Comparison of ENCODE assay signal across 11 cellular contexts in genomic region chr17:21036361-21036881, GRCh38. TPM values are rescaled to one million over a fixed set of nuclear protein-coding genes. Genes with fewer than 3 reads are reported as not detected.
A peak's percentile ranks its signal among the peaks of the same experiment; 100 is the strongest.
DNase-seq lines count a peak whose midpoint lies in the region; ATAC-seq and TF ChIP-seq lines count a peak whose summit lies in the region.
"Had no signal": no experiment of that assay in that cellular context is flagged by ENCODE, and none has a peak within 500 bp of the region (broad histone marks: within the 10 kb centered on the region; RNA-seq: fewer than 3 reads in every experiment).

No MANE protein-coding gene starts in this region.

- H3K79me2 ChIP-seq in SU-DHL-6 (ENCODE audit: insufficient read depth, low read length): peaks cover 100% of the 10 kb centered on the region

- peaks cover 17% of the 10 kb centered on the region for H3K36me3 ChIP-seq in SU-DHL-6 (ENCODE audit: low read length)
- H3K36me3 ChIP-seq: thyroid gland had no signal

- peak overlapping the region; percentile 34 for H3K4me3 Mint-ChIP-seq in activated naive CD4-positive, alpha-beta T cell treated with anti-CD3 and anti-CD28 coated beads, Interleukin-2, amount 50 U/mL, for 24 hours
- peak overlapping the region; percentile 37 for H3K4me3 Mint-ChIP-seq in type B pancreatic cell

- no peaks in the 10 kb centered on the region for H3K27me3 ChIP-seq in SU-DHL-6 (ENCODE audit: low read length)
- H3K27me3 ChIP-seq: thyroid gland had no signal

- H3K9ac ChIP-seq in SU-DHL-6 (ENCODE audit: low read length): no peak overlapping the region; the same call in 1 of the 2 replicates

- H2AFZ ChIP-seq in SU-DHL-6 (ENCODE audit: low read depth, low read length, severe bottlenecking): no peak overlapping the region

- H3K9me3 Mint-ChIP-seq in activated naive CD4-positive, alpha-beta T cell treated with anti-CD3 and anti-CD28 coated beads, Interleukin-2, amount 50 U/mL, for 24 hours: no peaks in the 10 kb centered on the region
- H3K9me3 Mint-ChIP-seq in type B pancreatic cell: no peaks in the 10 kb centered on the region

- no peak for TF ChIP-seq CTCF in SU-DHL-6 (IDR thresholded peaks at IDR 0.05; ENCODE audit: insufficient read depth, low read length, poor library complexity, severe bottlenecking)
- no peak for TF ChIP-seq CTCF in fibroblast of mammary gland (conservative IDR thresholded peaks at IDR 0.05; ENCODE audit: control insufficient read depth, insufficient read depth, low read depth, low read length)
- no peak for TF ChIP-seq CTCF in type B pancreatic cell (conservative IDR thresholded peaks at IDR 0.05)

- H3K4me1 Mint-ChIP-seq in activated naive CD4-positive, alpha-beta T cell treated with anti-CD3 and anti-CD28 coated beads, Interleukin-2, amount 50 U/mL, for 24 hours: peaks cover 80% of the 10 kb centered on the region
- H3K4me1 Mint-ChIP-seq in type B pancreatic cell (ENCODE audit: unreplicated experiment): peaks cover 51% of the 10 kb centered on the region

- H3K4me2 ChIP-seq in SU-DHL-6 (ENCODE audit: low read depth, low read length, poor library complexity, severe bottlenecking): peak overlapping the region; percentile 99

- DNase-seq in activated naive CD4-positive, alpha-beta T cell treated with anti-CD3 and anti-CD28 coated beads, Interleukin-2, amount 50 U/mL, for 16 hours: no peak
- peak; percentile 46 for DNase-seq in fibroblast of mammary gland (ENCODE audit: low read depth)
- DNase-seq in type B pancreatic cell (ENCODE audit: extremely low spot score, unreplicated experiment): no peak
- DNase-seq in inferior parietal cortex (ENCODE audit: extremely low spot score): no peak
- DNase-seq: activated CD4-positive, alpha-beta T cell treated with anti-CD3 and anti-CD28 coated beads, Interleukin-2, amount 50 U/mL, for 1 hour; stimulated activated CD4-positive, alpha-beta T cell treated with anti-CD3 and anti-CD28 coated beads, Interleukin-15, amount 100 ng/mL, for 24 hours; thyroid gland had no signal

- peaks cover 74% of the 10 kb centered on the region for H4K20me1 ChIP-seq in SU-DHL-6 (ENCODE audit: low read depth, low read length)

- ATAC-seq in HG02885 (IDR thresholded peaks at IDR 0.05; ENCODE audit: poor library complexity, unreplicated experiment) (no peak), GM19328 (IDR thresholded peaks at IDR 0.05; ENCODE audit: unreplicated experiment) (no peak)

- no peaks in the 10 kb centered on the region for H3K27me3 Mint-ChIP-seq in activated naive CD4-positive, alpha-beta T cell treated with anti-CD3 and anti-CD28 coated beads, Interleukin-2, amount 50 U/mL, for 24 hours
- no peaks in the 10 kb centered on the region for H3K27me3 Mint-ChIP-seq in type B pancreatic cell

- no peaks in the 10 kb centered on the region for H3K9me3 ChIP-seq in SU-DHL-6 (ENCODE audit: insufficient read depth, low read length)
- H3K9me3 ChIP-seq: thyroid gland had no signal

- H3K4me3 ChIP-seq in SU-DHL-6 (ENCODE audit: insufficient read depth, low read length, poor library complexity, severe bottlenecking) (peak overlapping the region; percentile 2), fibroblast of mammary gland (ENCODE audit: control insufficient read depth, low read depth, low read length) (no peak overlapping the region)
- H3K4me3 ChIP-seq: thyroid gland had no signal

- H3F3A ChIP-seq in SU-DHL-6 (ENCODE audit: insufficient read depth): peaks cover 30% of the 10 kb centered on the region

- no peaks in the 10 kb centered on the region for H3K36me3 Mint-ChIP-seq in activated naive CD4-positive, alpha-beta T cell treated with anti-CD3 and anti-CD28 coated beads, Interleukin-2, amount 50 U/mL, for 24 hours
- peaks cover 39% of the 10 kb centered on the region for H3K36me3 Mint-ChIP-seq in type B pancreatic cell

- H3K27ac ChIP-seq in SU-DHL-6 (ENCODE audit: low read depth, low read length): peak overlapping the region; percentile 5
- H3K27ac ChIP-seq: thyroid gland had no signal

- no peaks in the 10 kb centered on the region for H3K9me2 ChIP-seq in SU-DHL-6 (replicated peaks; ENCODE audit: insufficient read depth, low read length)

- peak overlapping the region; percentile 57 for H3K27ac Mint-ChIP-seq in activated naive CD4-positive, alpha-beta T cell treated with anti-CD3 and anti-CD28 coated beads, Interleukin-2, amount 50 U/mL, for 24 hours
- peak overlapping the region; percentile 51 for H3K27ac Mint-ChIP-seq in type B pancreatic cell

RNA-seq across cellular contexts. Expression of gene USP22, which starts 6.4 kb away (rescaled TPM):
- total RNA-seq in type B pancreatic cell (ENCODE audit: low replicate concordance): 221 and 279 TPM in 2 replicates
